ENCODE assay signal across 21 cellular contexts in the genomic region with DNA sequence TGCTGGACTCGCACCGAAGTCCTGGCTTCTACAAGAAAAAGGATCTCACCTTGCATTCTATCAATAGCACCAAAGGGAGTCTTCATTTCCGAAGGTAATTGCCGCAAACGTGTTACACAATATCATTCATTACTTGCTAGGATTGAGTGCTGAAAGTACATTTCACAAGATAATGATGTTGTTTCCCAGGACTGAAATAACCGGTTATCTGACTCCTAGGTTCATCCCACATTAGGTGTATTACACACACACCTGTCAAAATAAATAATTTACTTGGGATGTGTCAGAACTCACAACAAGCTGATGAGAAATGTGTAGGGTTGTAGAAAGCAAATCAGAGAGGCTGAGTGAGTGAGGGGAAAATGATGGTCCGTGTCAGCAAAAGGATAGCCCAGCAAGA.
"Had no signal": no experiment of that assay in that cellular context is flagged by ENCODE, and none has a peak within 500 bp of the region (broad histone marks: within the 10 kb centered on the region; RNA-seq: fewer than 3 reads in every experiment).

No MANE protein-coding gene starts in this region.

- FAIRE-seq: pancreas had no signal

- H3K4me3 ChIP-seq: cardiac muscle cell, pancreas, skin epidermis, tibial artery had no signal

- H3K9me3 ChIP-seq: neutrophil, pancreas had no signal

- H3K27ac ChIP-seq: cardiac muscle cell, neutrophil, pancreas had no signal

- ATAC-seq: natural killer cell treated with Interleukin-12 subunit alpha and Interleukin-12 subunit beta and Interleukin-15 and Interleukin-18, amount 100 ng/mL, for 72 hours; right cardiac atrium; stimulated activated effector memory CD8-positive, alpha-beta T cell treated with anti-CD3 and anti-CD28 coated beads, Interleukin-12 subunit alpha, Interleukin-12 subunit beta, amount 100 ng/mL, for 72 hours; stimulated activated naive CD8-positive, alpha-beta T cell treated with anti-CD3 and anti-CD28 coated beads, Interleukin-15, amount 100 ng/mL, for 72 hours had no signal

- H3K36me3 ChIP-seq: cardiac muscle cell, neutrophil, pancreas, tibial artery had no signal

- DNase-seq: activated CD4-positive, alpha-beta T cell treated with anti-CD3 and anti-CD28 coated beads for 4 hours; activated CD4-positive, alpha-beta T cell treated with anti-CD3 and anti-CD28 coated beads, Interleukin-2, amount 50 U/mL, for 48 hours; activated CD4-positive, CD25-positive, alpha-beta regulatory T cell; activated effector memory CD4-positive, alpha-beta T cell treated with Interleukin-2 at 50 U/mL for 16 hours; activated naive CD4-positive, alpha-beta T cell treated with anti-CD3 and anti-CD28 coated beads for 36 hours; activated naive CD8-positive, alpha-beta T cell treated with anti-CD3 and anti-CD28 coated beads, Interleukin-2, amount 10 ng/mL, durations not matched to agents 7 days and 5 days; activated T-cell treated with anti-CD3 and anti-CD28 coated beads, Interleukin-2, amount 50 U/mL, for 48 hours; amniotic stem cell; cortex of kidney; foreskin fibroblast; hippocampal formation; pancreas; right cardiac atrium; stimulated activated CD4-positive, alpha-beta T cell treated with anti-CD3 and anti-CD28 coated beads, Interleukin-1b, Interleukin-23, amount 100 ng/mL, for 48 hours; stimulated activated naive CD8-positive, alpha-beta T cell treated with anti-CD3 and anti-CD28 coated beads, Interleukin-15, amount 100 ng/mL, for 72 hours; tibial artery had no signal

- H3K27me3 ChIP-seq: cardiac muscle cell, neutrophil, pancreas, tibial artery had no signal
